ENCODE assay signal across 15 cellular contexts in the genomic region with DNA sequence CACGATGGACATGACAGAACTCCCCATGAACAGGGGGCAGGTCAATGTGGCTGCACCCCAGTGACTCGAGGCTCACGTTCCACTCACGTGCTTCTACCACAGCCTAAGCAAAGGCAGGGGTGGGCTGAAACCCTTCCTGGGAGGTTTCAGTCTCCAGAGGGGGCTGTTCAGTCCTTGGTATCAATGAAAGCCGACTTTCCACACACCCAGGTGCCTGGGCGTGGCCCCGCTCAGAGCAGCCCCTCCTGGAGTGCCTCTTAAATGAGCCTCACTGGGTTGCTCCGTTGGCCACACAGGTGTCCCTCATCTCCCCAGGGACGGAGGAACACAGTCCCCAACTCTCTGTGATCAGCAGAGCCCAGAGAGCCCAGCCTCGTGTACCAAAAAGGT.
DNase-seq lines count a peak whose midpoint lies in the region; ATAC-seq, FAIRE-seq and TF ChIP-seq lines count a peak whose summit lies in the region.
"Had no signal": no experiment of that assay in that cellular context is flagged by ENCODE, and none has a peak within 500 bp of the region (broad histone marks: within the 10 kb centered on the region; RNA-seq: fewer than 3 reads in every experiment).

No MANE protein-coding gene starts in this region.

- no peak for TF ChIP-seq CTCF in chondrocyte (IDR thresholded peaks at IDR 0.05)
- no peak for TF ChIP-seq CTCF in transverse colon (IDR thresholded peaks at IDR 0.05)
- no peak for TF ChIP-seq CTCF in D721Med (IDR thresholded peaks at IDR 0.05; ENCODE audit: insufficient read depth, missing control alignments)

- no peak for DNase-seq in activated T-cell treated with anti-CD3 and anti-CD28 coated beads, Interleukin-2, amount 50 U/mL, for 72 hours
- DNase-seq in activated T-cell treated with anti-CD3 and anti-CD28 coated beads, Interleukin-2, amount 50 U/mL, for 48 hours: no peak
- DNase-seq in chondrocyte (ENCODE audit: low spot score) (peak; percentile 61), transverse colon (no peak), D721Med (ENCODE audit: insufficient read length, low spot score) (no peak), NCI-H1694 treated with DMSO at 0.1 percent for 48 hours (lab: John Stamatoyannopoulos, UW) (no peak), medulla oblongata (ENCODE audit: extremely low spot score) (no peak)
- DNase-seq in natural killer cell treated with Interleukin-12 subunit alpha and Interleukin-12 subunit beta and Interleukin-15 and Interleukin-18, amount 100 ng/mL, for 72 hours (ENCODE audit: low spot score): no peak
- DNase-seq: activated gamma-delta T cell, DMS79 treated with DMSO at 0.1 percent for 48 hours, NCI-H1436, SJCRH30, thyroid gland had no signal

- 74% methylated on average over 10 of the region's 10 CpGs; no CpG with 5 or more reads in 1 of the 2 donors for WGBS in transverse colon (ENCODE audit: low coverage in 1 of 2), 2 donors

- peak overlapping the region; percentile 83 for H3K27ac Mint-ChIP-seq in activated T-cell treated with anti-CD3 and anti-CD28 coated beads, Interleukin-2, amount 50 U/mL, for 72 hours
- H3K27ac Mint-ChIP-seq in chondrocyte (ENCODE audit: unreplicated experiment): peak overlapping the region; percentile 69
- H3K27ac Mint-ChIP-seq in natural killer cell treated with Interleukin-12 subunit alpha and Interleukin-12 subunit beta and Interleukin-15 and Interleukin-18, amount 100 ng/mL, for 72 hours: peak overlapping the region; percentile 38 to 72

- peaks cover 0 to 3% (median 0%) of the 10 kb centered on the region in 4 donors for H3K4me1 ChIP-seq in transverse colon
- H3K4me1 ChIP-seq: psoas muscle, SJCRH30 had no signal

- H3K9me3 Mint-ChIP-seq in activated T-cell treated with anti-CD3 and anti-CD28 coated beads, Interleukin-2, amount 50 U/mL, for 72 hours: peaks cover 10% of the 10 kb centered on the region in 2 donors
- no peaks in the 10 kb centered on the region for H3K9me3 Mint-ChIP-seq in chondrocyte (ENCODE audit: low read depth)
- peaks cover 11% of the 10 kb centered on the region for H3K9me3 Mint-ChIP-seq in natural killer cell treated with Interleukin-12 subunit alpha and Interleukin-12 subunit beta and Interleukin-15 and Interleukin-18, amount 100 ng/mL, for 72 hours

- no peaks in the 10 kb centered on the region for H3K9me3 ChIP-seq in transverse colon
- H3K9me3 ChIP-seq: psoas muscle, SJCRH30, thyroid gland had no signal

- TF ChIP-seq POLR2A in transverse colon (IDR thresholded peaks at IDR 0.05): no peak

- peak overlapping the region; percentile 58 to 69 for H3K4me3 Mint-ChIP-seq in activated T-cell treated with anti-CD3 and anti-CD28 coated beads, Interleukin-2, amount 50 U/mL, for 72 hours
- H3K4me3 Mint-ChIP-seq in chondrocyte (ENCODE audit: unreplicated experiment): no peak overlapping the region
- no peak overlapping the region for H3K4me3 Mint-ChIP-seq in natural killer cell treated with Interleukin-12 subunit alpha and Interleukin-12 subunit beta and Interleukin-15 and Interleukin-18, amount 100 ng/mL, for 72 hours

- peak in 1 of 2 donors; percentile 8 for ATAC-seq in activated T-cell treated with anti-CD3 and anti-CD28 coated beads, Interleukin-2, amount 50 U/mL, for 72 hours (replicated peaks in 1 of 2)
- no peak for ATAC-seq in natural killer cell treated with Interleukin-12 subunit alpha and Interleukin-12 subunit beta and Interleukin-15 and Interleukin-18, amount 100 ng/mL, for 72 hours

- no peak for TF ChIP-seq EP300 in transverse colon (IDR thresholded peaks at IDR 0.05; ENCODE audit: low read depth)

- peak overlapping the region in 3 of 4 donors; percentile 27 to 38 (median 28) for H3K27ac ChIP-seq in transverse colon
- H3K27ac ChIP-seq: psoas muscle, SJCRH30 had no signal

- H3K36me3 Mint-ChIP-seq in activated T-cell treated with anti-CD3 and anti-CD28 coated beads, Interleukin-2, amount 50 U/mL, for 72 hours (ENCODE audit: insufficient read depth in 2 of 2): peaks cover 17 to 25% of the 10 kb centered on the region in 2 donors
- H3K36me3 Mint-ChIP-seq in chondrocyte (ENCODE audit: low read depth): no peaks in the 10 kb centered on the region
- no peaks in the 10 kb centered on the region for H3K36me3 Mint-ChIP-seq in natural killer cell treated with Interleukin-12 subunit alpha and Interleukin-12 subunit beta and Interleukin-15 and Interleukin-18, amount 100 ng/mL, for 72 hours

- no peak for FAIRE-seq in D721Med (lab: Jason Lieb, UNC)

- H3K27me3 ChIP-seq in transverse colon: no peaks in the 10 kb centered on the region
- H3K27me3 ChIP-seq: SJCRH30, thyroid gland had no signal

- H3K27me3 Mint-ChIP-seq in activated T-cell treated with anti-CD3 and anti-CD28 coated beads, Interleukin-2, amount 50 U/mL, for 72 hours (ENCODE audit: low read depth): no peaks in the 10 kb centered on the region
- H3K27me3 Mint-ChIP-seq in chondrocyte (ENCODE audit: low read depth): no peaks in the 10 kb centered on the region
- no peaks in the 10 kb centered on the region for H3K27me3 Mint-ChIP-seq in natural killer cell treated with Interleukin-12 subunit alpha and Interleukin-12 subunit beta and Interleukin-15 and Interleukin-18, amount 100 ng/mL, for 72 hours

- H3K36me3 ChIP-seq in transverse colon: no peaks in the 10 kb centered on the region
- H3K36me3 ChIP-seq: SJCRH30, thyroid gland had no signal

- intact Hi-C loops in transverse colon (cut with DNase I; ENCODE audit: low total_unique reads): no loop called here

- H3K4me1 Mint-ChIP-seq in activated T-cell treated with anti-CD3 and anti-CD28 coated beads, Interleukin-2, amount 50 U/mL, for 72 hours (ENCODE audit: low read depth): peaks cover 81% of the 10 kb centered on the region
- H3K4me1 Mint-ChIP-seq in chondrocyte (ENCODE audit: low read depth): peaks cover 32% of the 10 kb centered on the region
- H3K4me1 Mint-ChIP-seq in natural killer cell treated with Interleukin-12 subunit alpha and Interleukin-12 subunit beta and Interleukin-15 and Interleukin-18, amount 100 ng/mL, for 72 hours (ENCODE audit: low read depth in 2 of 2): peaks cover 26 to 42% of the 10 kb centered on the region in 2 donors

- in situ Hi-C loops in transverse colon (cut with MboI; ENCODE audit: low pct_ligation_motif_present in 1 of 4, low pct_unique_long_range_greater_than_20kb in 1 of 4, low sequenced_read_pairs in 3 of 4): no loop called here

- no peak overlapping the region for H3K4me3 ChIP-seq in transverse colon
- H3K4me3 ChIP-seq: lung, psoas muscle, SJCRH30, thyroid gland had no signal

Comparison
In these comparisons a context has a peak if more than half of its experiments do, and no peak if none do; other contexts are left out.
1. H3K4me3 Mint-ChIP-seq: peak in activated T-cell treated with anti-CD3 and anti-CD28 coated beads, Interleukin-2, amount 50 U/mL, for 72 hours (2 of 2); none in chondrocyte (single experiment) and natural killer cell treated with Interleukin-12 subunit alpha and Interleukin-12 subunit beta and Interleukin-15 and Interleukin-18, amount 100 ng/mL, for 72 hours (single experiment).
2. Peak in every context shown above with its lines, with median percentiles within 50 percentile points of each other: H3K27ac Mint-ChIP-seq.